In genomic region chr6:6285679-6286078, GRCh38 we compare ENCODE assay signal across 20 cellular contexts. TPM values are rescaled to one million over a fixed set of nuclear protein-coding genes. Genes with fewer than 3 reads are reported as not detected.
A peak's percentile ranks its signal among the peaks of the same experiment; 100 is the strongest.
DNase-seq lines count a peak whose midpoint lies in the region; ATAC-seq and TF ChIP-seq lines count a peak whose summit lies in the region.
"Had no signal": no experiment of that assay in that cellular context is flagged by ENCODE, and none has a peak within 500 bp of the region (broad histone marks: within the 10 kb centered on the region; RNA-seq: fewer than 3 reads in every experiment).

No MANE protein-coding gene starts in this region.

- H3K27me3 Mint-ChIP-seq in dendritic cell treated with granulocyte-macrophage colony-stimulating factor and Interleukin-4, amounts not matched to agents 40 ng/mL and 50 ng/mL, for 4 days, result no peaks in the 10 kb centered on the region
- H3K27me3 Mint-ChIP-seq: CD4-positive, alpha-beta memory T cell had no signal

- H3K27me3 ChIP-seq in BLaER1 (no peaks in the 10 kb centered on the region), Karpas-422 (ENCODE audit: low read length) (no peaks in the 10 kb centered on the region), thyroid gland (no peaks in the 10 kb centered on the region), body of pancreas (no peaks in the 10 kb centered on the region)

- no peak for TF ChIP-seq POLR2A in thyroid gland (IDR thresholded peaks at IDR 0.05)
- no peak for TF ChIP-seq POLR2A in body of pancreas (IDR thresholded peaks at IDR 0.05)

- TF ChIP-seq CTCF in thyroid gland (IDR thresholded peaks at IDR 0.05) (no peak), body of pancreas (IDR thresholded peaks at IDR 0.05) (no peak)

- peaks cover 97% of the 10 kb centered on the region for H3K36me3 Mint-ChIP-seq in dendritic cell treated with granulocyte-macrophage colony-stimulating factor and Interleukin-4, amounts not matched to agents 40 ng/mL and 50 ng/mL, for 4 days (ENCODE audit: low read depth)
- H3K36me3 Mint-ChIP-seq: CD4-positive, alpha-beta memory T cell had no signal

- no peaks in the 10 kb centered on the region for H3K9me3 Mint-ChIP-seq in dendritic cell treated with granulocyte-macrophage colony-stimulating factor and Interleukin-4, amounts not matched to agents 40 ng/mL and 50 ng/mL, for 4 days
- H3K9me3 Mint-ChIP-seq: CD4-positive, alpha-beta memory T cell had no signal

- H3K4me2 ChIP-seq in BLaER1, result peak overlapping the region; percentile 61
- peak overlapping the region; percentile 81 for H3K4me2 ChIP-seq in Karpas-422 (ENCODE audit: low read depth, low read length, poor library complexity, severe bottlenecking)

- peak overlapping the region; percentile 13 for H3K4me3 Mint-ChIP-seq in dendritic cell treated with granulocyte-macrophage colony-stimulating factor and Interleukin-4, amounts not matched to agents 40 ng/mL and 50 ng/mL, for 4 days
- H3K4me3 Mint-ChIP-seq: B cell; CD4-positive, alpha-beta memory T cell; HFFc6 had no signal

- H3K9me2 ChIP-seq in Karpas-422 (replicated peaks; ENCODE audit: insufficient read depth, low read length), result no peaks in the 10 kb centered on the region

- H3K36me3 ChIP-seq in BLaER1, result no peaks in the 10 kb centered on the region
- no peaks in the 10 kb centered on the region for H3K36me3 ChIP-seq in Karpas-422 (ENCODE audit: insufficient read depth, low read length)
- no peaks in the 10 kb centered on the region for H3K36me3 ChIP-seq in thyroid gland
- H3K36me3 ChIP-seq in body of pancreas (replicated peaks in 1 of 2; ENCODE audit: insufficient read depth in 1 of 2, low read depth in 2 of 2), result no peaks in the 10 kb centered on the region
- H3K36me3 ChIP-seq: HAP-1 had no signal

- H3K9ac ChIP-seq in BLaER1 (no peak overlapping the region), Karpas-422 (ENCODE audit: low read length) (no peak overlapping the region)

- H3K4me3 ChIP-seq in BLaER1, result no peak overlapping the region
- no peak overlapping the region for H3K4me3 ChIP-seq in Karpas-422 (ENCODE audit: low read length)
- no peak overlapping the region for H3K4me3 ChIP-seq in thyroid gland (replicated peaks in 1 of 3)
- no peak overlapping the region for H3K4me3 ChIP-seq in body of pancreas
- H3K4me3 ChIP-seq: GM12878, HAP-1 had no signal

- H3K27ac Mint-ChIP-seq in dendritic cell treated with granulocyte-macrophage colony-stimulating factor and Interleukin-4, amounts not matched to agents 40 ng/mL and 50 ng/mL, for 4 days, result peak overlapping the region; percentile 82
- H3K27ac Mint-ChIP-seq: B cell; CD4-positive, alpha-beta memory T cell; HFFc6 had no signal

- H4K20me1 ChIP-seq in BLaER1 (no peaks in the 10 kb centered on the region), Karpas-422 (ENCODE audit: insufficient read depth, low read depth, low read length) (no peaks in the 10 kb centered on the region)

- intact Hi-C loops in dendritic cell treated with granulocyte-macrophage colony-stimulating factor and Interleukin-4, amounts not matched to agents 40 ng/mL and 50 ng/mL, for 4 days (cut with micrococcal nuclease), result no loop called here
- intact Hi-C loops in thyroid gland (cut with DNase I), result no loop called here
- intact Hi-C loops in body of pancreas (cut with DNase I), result no loop called here

- no peak for ATAC-seq in body of pancreas
- ATAC-seq: GM12878 had no signal

- no peaks in the 10 kb centered on the region for H3K9me3 ChIP-seq in BLaER1
- no peaks in the 10 kb centered on the region for H3K9me3 ChIP-seq in Karpas-422 (ENCODE audit: low read length)
- no peaks in the 10 kb centered on the region for H3K9me3 ChIP-seq in thyroid gland
- H3K9me3 ChIP-seq in body of pancreas, result no peaks in the 10 kb centered on the region
- H3K9me3 ChIP-seq: HAP-1 had no signal

- in situ Hi-C loops in G401 (cut with HindIII; ENCODE audit: low sequenced_read_pairs), result no loop called here

- H3K27ac ChIP-seq in BLaER1 (no peak overlapping the region), Karpas-422 (ENCODE audit: low read length) (no peak overlapping the region), thyroid gland (peak overlapping the region in 1 of 3 donors; percentile 23), body of pancreas (no peak overlapping the region)
- H3K27ac ChIP-seq: 22Rv1 had no signal

- H2AFZ ChIP-seq in Karpas-422 (ENCODE audit: low read length), result no peak overlapping the region

- DNase-seq in Karpas-422 (no peak), thyroid gland (peak; percentile 28 to 36), NCI-H774 (lab: John Stamatoyannopoulos, UW) (no peak), body of pancreas (no peak), G401 (ENCODE audit: low spot score) (no peak)
- DNase-seq: C1 segment of cervical spinal cord; Calu3; CD4-positive, alpha-beta memory T cell; COR-L47; DMS53; DMS79 treated with DMSO at 0.1 percent for 48 hours; GDM1; GOT3; HFFc6 had no signal

- H3K79me2 ChIP-seq in Karpas-422 (ENCODE audit: low read length), result no peaks in the 10 kb centered on the region

- peaks cover 49% of the 10 kb centered on the region for H3K4me1 ChIP-seq in BLaER1
- H3K4me1 ChIP-seq in Karpas-422 (ENCODE audit: low read length), result peaks cover 72% of the 10 kb centered on the region
- peaks cover 12 to 19% of the 10 kb centered on the region in 2 donors for H3K4me1 ChIP-seq in thyroid gland
- H3K4me1 ChIP-seq in body of pancreas, result no peaks in the 10 kb centered on the region
- H3K4me1 ChIP-seq: HAP-1 had no signal

- 53 to 59% methylated on average over 11 of the region's 11 CpGs for WGBS in thyroid gland, 2 donors
- 84 to 85% methylated on average over 11 of the region's 11 CpGs for WGBS in body of pancreas, 2 donors

- peaks cover 69% of the 10 kb centered on the region for H3K4me1 Mint-ChIP-seq in dendritic cell treated with granulocyte-macrophage colony-stimulating factor and Interleukin-4, amounts not matched to agents 40 ng/mL and 50 ng/mL, for 4 days (ENCODE audit: low read depth)
- H3K4me1 Mint-ChIP-seq: CD4-positive, alpha-beta memory T cell had no signal

RNA-seq across cellular contexts. Expression of gene F13A1, which starts 34.8 kb away (rescaled TPM):
- total RNA-seq in Karpas-422 (2014; rRNA removed; shearing (Covaris generic); ENCODE audit: low replicate concordance), result 0.78 and 3.2 TPM in 2 replicates
- 100 to 1,000 TPM in 1 of 4 donors, 10 to 100 TPM in 3; 23.7 to 139 (median 54.7) TPM for total RNA-seq in thyroid gland
- total RNA-seq in body of pancreas, result 10 to 100 TPM; 19.8 to 27.5 TPM
- total RNA-seq in G401 (2014; rRNA removed; shearing (Covaris generic)), result not detected in 2 replicates
- total RNA-seq: Calu3 had no signal

Comparison
In these comparisons a context has a peak if more than half of its experiments do, and no peak if none do; other contexts are left out.
1. DNase-seq: peak in thyroid gland (2 of 2); none in Karpas-422 (single experiment), NCI-H774 (single experiment), body of pancreas (0 of 4) and G401 (single experiment).